In genomic region chr12:124013073-124013472, GRCh38 we compare ENCODE assay signal across 24 cellular contexts.
"Had no signal": no experiment of that assay in that cellular context is flagged by ENCODE, and none has a peak within 500 bp of the region (broad histone marks: within the 10 kb centered on the region; RNA-seq: fewer than 3 reads in every experiment).

No MANE protein-coding gene starts in this region.

- H3K27me3 Mint-ChIP-seq: activated naive CD8-positive, alpha-beta T cell treated with anti-CD3 and anti-CD28 coated beads for 36 hours; activated T-cell treated with anti-CD3 and anti-CD28 coated beads, Interleukin-2, amount 50 U/mL, for 24 hours; naive thymus-derived CD8-positive, alpha-beta T cell had no signal

- H3K27ac ChIP-seq: esophagus muscularis mucosa, left lung, spleen, thyroid gland, upper lobe of right lung, VCaP had no signal

- H3K9me3 ChIP-seq: esophagus muscularis mucosa, left lung, spleen, thyroid gland, upper lobe of right lung had no signal

- H3K4me3 ChIP-seq: esophagus muscularis mucosa, left lung, lung, spleen, thyroid gland, upper lobe of right lung had no signal

- H3K27ac Mint-ChIP-seq: activated naive CD8-positive, alpha-beta T cell treated with anti-CD3 and anti-CD28 coated beads for 36 hours; activated T-cell treated with anti-CD3 and anti-CD28 coated beads, Interleukin-2, amount 50 U/mL, for 24 hours; activated T-helper 2 cell treated with anti-CD3 and anti-CD28 coated beads, Interferon-gamma antibody, Interleukin-2, Interleukin-4, amounts not matched to agents 10 μg/mL and 5 μg/mL and 100 μg/mL, durations not matched to agents 14 hours and 24 hours and 36 hours; T-helper 2 cell treated with Interferon-gamma antibody and Interleukin-4, amounts not matched to agents 5 μg/mL and 100 μg/mL, for 36 hours had no signal

- FAIRE-seq: astrocyte, frontal cortex had no signal

- DNase-seq: activated CD4-positive, alpha-beta T cell treated with anti-CD3 and anti-CD28 coated beads, Interleukin-2, amount 50 U/mL, for 1 hour; activated CD4-positive, CD25-positive, alpha-beta regulatory T cell treated with anti-CD3 and anti-CD28 coated beads, Interleukin-2, amount 50 U/mL, for 72 hours; activated naive CD4-positive, alpha-beta T cell treated with Interleukin-2 at 50 U/mL for 16 hours; activated naive CD8-positive, alpha-beta T cell treated with anti-CD3 and anti-CD28 coated beads for 36 hours; activated T-cell treated with anti-CD3 and anti-CD28 coated beads, Interleukin-2, amount 50 U/mL, for 24 hours; central memory CD4-positive, alpha-beta T cell; effector memory CD4-positive, alpha-beta T cell; hippocampal formation; kidney glomerular epithelial cell; left lung; naive thymus-derived CD8-positive, alpha-beta T cell; retina; spleen; stimulated activated CD4-positive, alpha-beta T cell treated with anti-CD3 and anti-CD28 coated beads, Interleukin-4, amount 100 ng/mL, for 1 hour; stimulated activated naive CD8-positive, alpha-beta T cell treated with anti-CD3 and anti-CD28 coated beads, Interleukin-15, Interleukin-2, amounts not matched to agents 100 U/mL and 50 U/mL, for 24 hours; thyroid gland; upper lobe of right lung had no signal

- H3K9me3 Mint-ChIP-seq: activated naive CD8-positive, alpha-beta T cell treated with anti-CD3 and anti-CD28 coated beads for 36 hours; activated T-cell treated with anti-CD3 and anti-CD28 coated beads, Interleukin-2, amount 50 U/mL, for 24 hours; activated T-helper 2 cell treated with anti-CD3 and anti-CD28 coated beads, Interferon-gamma antibody, Interleukin-2, Interleukin-4, amounts not matched to agents 10 μg/mL and 5 μg/mL and 100 μg/mL, durations not matched to agents 14 hours and 24 hours and 36 hours; naive thymus-derived CD8-positive, alpha-beta T cell; T-helper 2 cell treated with Interferon-gamma antibody and Interleukin-4, amounts not matched to agents 5 μg/mL and 100 μg/mL, for 36 hours had no signal

- H3K27me3 ChIP-seq: esophagus muscularis mucosa, left lung, spleen, thyroid gland, upper lobe of right lung had no signal

- H3K4me1 ChIP-seq: left lung had no signal

- H3K4me3 Mint-ChIP-seq: activated naive CD8-positive, alpha-beta T cell treated with anti-CD3 and anti-CD28 coated beads for 36 hours; activated T-cell treated with anti-CD3 and anti-CD28 coated beads, Interleukin-2, amount 50 U/mL, for 24 hours; naive thymus-derived CD8-positive, alpha-beta T cell; T-helper 2 cell treated with Interferon-gamma antibody and Interleukin-4, amounts not matched to agents 5 μg/mL and 100 μg/mL, for 36 hours had no signal

- ATAC-seq: left lung; naive thymus-derived CD8-positive, alpha-beta T cell; stimulated activated naive CD8-positive, alpha-beta T cell treated with anti-CD3 and anti-CD28 coated beads, Interleukin-15, Interleukin-2, amounts not matched to agents 100 U/mL and 50 U/mL, for 24 hours; upper lobe of right lung had no signal
